9 cellular contexts compared by ENCODE assay signal in genomic region chr12:118375348-118375747, GRCh38. TPM values are rescaled to one million over a fixed set of nuclear protein-coding genes. Genes with fewer than 3 reads are reported as not detected.
DNase-seq lines count a peak whose midpoint lies in the region; ATAC-seq and TF ChIP-seq lines count a peak whose summit lies in the region.
"Had no signal": no experiment of that assay in that cellular context is flagged by ENCODE, and none has a peak within 500 bp of the region (broad histone marks: within the 10 kb centered on the region; RNA-seq: fewer than 3 reads in every experiment).

No MANE protein-coding gene starts in this region.

- H3K18ac ChIP-seq in mesenchymal stem cell (ENCODE audit: low read depth in 1 of 2, low read length in 2 of 2): no peak overlapping the region

- TF ChIP-seq CTCF in tibial artery (IDR thresholded peaks at IDR 0.05): no peak

- H2BK12ac ChIP-seq in mesenchymal stem cell (ENCODE audit: low read length in 2 of 2): no peak overlapping the region

- H3K27ac Mint-ChIP-seq in activated T-cell treated with anti-CD3 and anti-CD28 coated beads, Interleukin-2, amount 50 U/mL, for 72 hours: peak overlapping the region; percentile 100

- intact Hi-C loops in tibial artery (cut with DNase I; ENCODE audit: low total_unique reads): loop anchor here (10.0 kb wide), 2 partner anchors 241 to 501 kb away; partner anchors contain the start of gene PEBP1

- no peak overlapping the region for H2BK15ac ChIP-seq in mesenchymal stem cell (ENCODE audit: low read depth, poor library complexity, severe bottlenecking)

- no peak for DNase-seq in activated T-cell treated with anti-CD3 and anti-CD28 coated beads, Interleukin-2, amount 50 U/mL, for 72 hours
- no peak for DNase-seq in activated T-cell treated with anti-CD3 and anti-CD28 coated beads for 4 hours
- DNase-seq in adipocyte (ENCODE audit: low read depth): no peak
- no peak for DNase-seq in mesenchymal stem cell
- DNase-seq in tibial artery: no peak
- no peak for DNase-seq in NCI-H446 (lab: John Stamatoyannopoulos, UW)
- no peak for DNase-seq in OCI-M2 (lab: John Stamatoyannopoulos, UW; ENCODE audit: unreplicated experiment)
- DNase-seq in Kasumi-1 (lab: John Stamatoyannopoulos, UW): no peak

- H3K27me3 ChIP-seq in adipocyte (replicated peaks; ENCODE audit: control insufficient read depth, insufficient read depth, low read length): no peaks in the 10 kb centered on the region
- no peaks in the 10 kb centered on the region for H3K27me3 ChIP-seq in mesenchymal stem cell (ENCODE audit: control insufficient read depth in 1 of 2, insufficient read depth in 1 of 2, low read length in 2 of 2)
- no peaks in the 10 kb centered on the region for H3K27me3 ChIP-seq in tibial artery

- H4K8ac ChIP-seq in mesenchymal stem cell (ENCODE audit: low read length): no peak overlapping the region

- H3K4me1 ChIP-seq in adipocyte (ENCODE audit: control insufficient read depth, insufficient read depth, low read length): peaks cover 40% of the 10 kb centered on the region
- H3K4me1 ChIP-seq in mesenchymal stem cell (ENCODE audit: control insufficient read depth, insufficient read depth, low read depth, low read length): peaks cover 2% of the 10 kb centered on the region
- peaks cover 5 to 60% (median 39%) of the 10 kb centered on the region in 4 donors for H3K4me1 ChIP-seq in tibial artery

- no peak overlapping the region for H2AFZ ChIP-seq in mesenchymal stem cell (ENCODE audit: low read depth, low read length)

- H3K4me3 ChIP-seq in adipocyte (ENCODE audit: low read length) (peak overlapping the region; percentile 97), mesenchymal stem cell (ENCODE audit: insufficient read depth in 1 of 2, low read depth in 1 of 2, low read length in 2 of 2) (peak overlapping the region in 1 of 2 experiments; percentile 99), tibial artery (peak overlapping the region in 1 of 2 donors; percentile 86)
- H3K4me3 ChIP-seq: lung had no signal

- no peak overlapping the region for H3K23ac ChIP-seq in mesenchymal stem cell (ENCODE audit: low read length in 2 of 2)

- H3K36me3 Mint-ChIP-seq in activated T-cell treated with anti-CD3 and anti-CD28 coated beads, Interleukin-2, amount 50 U/mL, for 72 hours (ENCODE audit: insufficient read depth in 2 of 2): peaks cover 4 to 9% of the 10 kb centered on the region in 2 donors

- H4K91ac ChIP-seq in mesenchymal stem cell (ENCODE audit: low read length): no peak overlapping the region

- no peaks in the 10 kb centered on the region for H3K27me3 Mint-ChIP-seq in activated T-cell treated with anti-CD3 and anti-CD28 coated beads, Interleukin-2, amount 50 U/mL, for 72 hours (ENCODE audit: low read depth)

- peak overlapping the region; percentile 90 to 98 for H3K4me3 Mint-ChIP-seq in activated T-cell treated with anti-CD3 and anti-CD28 coated beads, Interleukin-2, amount 50 U/mL, for 72 hours

- H2BK5ac ChIP-seq in mesenchymal stem cell (ENCODE audit: low read depth, low read length, poor library complexity, severe bottlenecking): no peak overlapping the region

- no peaks in the 10 kb centered on the region for H3K9me3 Mint-ChIP-seq in activated T-cell treated with anti-CD3 and anti-CD28 coated beads, Interleukin-2, amount 50 U/mL, for 72 hours

- H3K14ac ChIP-seq in mesenchymal stem cell (ENCODE audit: low read length in 2 of 2): no peak overlapping the region

- no peak overlapping the region for H3K4me2 ChIP-seq in mesenchymal stem cell (ENCODE audit: low read length, poor library complexity, severe bottlenecking)

- H3K36me3 ChIP-seq in adipocyte (ENCODE audit: control insufficient read depth, insufficient read depth, low read length, severe bottlenecking) (peaks cover 11% of the 10 kb centered on the region), mesenchymal stem cell (ENCODE audit: control insufficient read depth in 1 of 2, insufficient read depth in 2 of 2, low read depth in 1 of 2, low read length in 2 of 2) (peaks cover 10 to 11% of the 10 kb centered on the region in 2 experiments), tibial artery (peaks cover under 1 to 20% (median 14%) of the 10 kb centered on the region in 3 donors)

- H3K27ac ChIP-seq in mesenchymal stem cell (ENCODE audit: low read length, poor library complexity, severe bottlenecking): no peak overlapping the region
- peak overlapping the region; percentile 84 to 89 for H3K27ac ChIP-seq in tibial artery

- H3K4me1 Mint-ChIP-seq in activated T-cell treated with anti-CD3 and anti-CD28 coated beads, Interleukin-2, amount 50 U/mL, for 72 hours (ENCODE audit: low read depth): peaks cover 47% of the 10 kb centered on the region

- H3K9me3 ChIP-seq in adipocyte (ENCODE audit: control insufficient read depth, low read length): no peaks in the 10 kb centered on the region
- no peaks in the 10 kb centered on the region for H3K9me3 ChIP-seq in mesenchymal stem cell (ENCODE audit: control insufficient read depth, low read length)
- H3K9me3 ChIP-seq in tibial artery: no peaks in the 10 kb centered on the region

- no peak overlapping the region for H2BK120ac ChIP-seq in mesenchymal stem cell (ENCODE audit: low read depth, low read length)

- WGBS in mesenchymal stem cell: 87% methylated on average over 10 of the region's 10 CpGs

- ATAC-seq in activated T-cell treated with anti-CD3 and anti-CD28 coated beads, Interleukin-2, amount 50 U/mL, for 72 hours (replicated peaks in 1 of 2): no peak

- H3K9ac ChIP-seq in adipocyte (ENCODE audit: low read length): peak overlapping the region; percentile 94
- peak overlapping the region; percentile 98 for H3K9ac ChIP-seq in mesenchymal stem cell (ENCODE audit: low read length)

- H3K79me1 ChIP-seq in mesenchymal stem cell (replicated peaks; ENCODE audit: low read length, poor library complexity, severe bottlenecking): peaks cover 29% of the 10 kb centered on the region

- H3K4ac ChIP-seq in mesenchymal stem cell (ENCODE audit: low read depth in 1 of 2, low read length in 2 of 2): no peak overlapping the region

- H2AK5ac ChIP-seq in mesenchymal stem cell (ENCODE audit: low read length, severe bottlenecking): no peak overlapping the region

RNA-seq across cellular contexts. Expression of gene SUDS3, which starts 1.0 kb away (rescaled TPM):
- 10 to 100 TPM; 29.5 to 32.3 TPM for total RNA-seq in activated T-cell treated with anti-CD3 and anti-CD28 coated beads, Interleukin-2, amount 50 U/mL, for 72 hours
- 19.3 TPM for polyA plus RNA-seq in mesenchymal stem cell (2013, experiment 1 of 2)
- polyA plus RNA-seq in mesenchymal stem cell (2013, experiment 2 of 2): 19.4 TPM

RNA-seq across cellular contexts. Expression of gene TAOK3, which starts 2.6 kb away (rescaled TPM):
- total RNA-seq in activated T-cell treated with anti-CD3 and anti-CD28 coated beads, Interleukin-2, amount 50 U/mL, for 72 hours: 10 to 100 TPM; 46.8 to 49.2 TPM
- 31.9 TPM for polyA plus RNA-seq in mesenchymal stem cell (2013, experiment 1 of 2)
- 31.5 TPM for polyA plus RNA-seq in mesenchymal stem cell (2013, experiment 2 of 2)
